In the genomic region with DNA sequence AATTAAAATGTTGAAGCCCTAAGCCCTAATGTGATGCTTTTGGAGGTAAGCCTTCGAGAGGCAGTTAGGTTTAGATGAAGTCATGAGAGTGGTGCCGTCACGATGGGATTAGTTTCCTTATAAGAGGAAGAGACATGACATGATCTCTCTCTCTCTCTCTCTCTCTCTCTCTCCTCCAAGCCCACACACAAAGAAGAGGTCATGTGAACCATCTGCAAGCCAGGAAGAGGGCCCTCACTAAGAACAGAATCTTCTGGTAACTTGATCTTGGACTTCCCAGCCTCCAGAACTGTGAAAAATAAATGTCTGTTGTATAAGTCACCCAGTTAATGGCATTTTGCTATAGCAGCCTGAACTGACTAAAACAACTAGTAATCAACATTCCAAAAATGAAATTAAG, we compare ENCODE assay signal across 29 cellular contexts.
"Had no signal": no experiment of that assay in that cellular context is flagged by ENCODE, and none has a peak within 500 bp of the region (broad histone marks: within the 10 kb centered on the region; RNA-seq: fewer than 3 reads in every experiment).

No MANE protein-coding gene starts in this region.

- H3K9me3 Mint-ChIP-seq: natural killer cell had no signal

- ATAC-seq: esophagus mucosa; left ventricle myocardium superior; lower lobe of right lung; natural killer cell; psoas muscle; right cardiac atrium; stimulated activated memory B cell treated with anti-CD40 and anti-IgM and Interleukin-4, amounts not matched to agents 10 μg/mL and 1 μg/mL and 100 μg/mL, for 72 hours; stimulated activated naive CD8-positive, alpha-beta T cell treated with anti-CD3 and anti-CD28 coated beads, Interleukin-15, Interleukin-2, amounts not matched to agents 100 U/mL and 50 U/mL, for 24 hours had no signal

- H3K4me3 ChIP-seq: dorsolateral prefrontal cortex, lower lobe of right lung, ovary, psoas muscle, sigmoid colon, skin epidermis, spleen, testis, tibial artery had no signal

- H3K27me3 Mint-ChIP-seq: stimulated activated memory B cell treated with anti-CD40 and anti-IgM and Interleukin-4, amounts not matched to agents 10 μg/mL and 1 μg/mL and 100 μg/mL, for 72 hours had no signal

- DNase-seq: dorsolateral prefrontal cortex; effector CD4-positive, alpha-beta T cell; endodermal cell; hypothalamus; immature natural killer cell; left ventricle myocardium superior; lower lobe of right lung; natural killer cell; occipital lobe; ovary; posterior cingulate gyrus; psoas muscle; right cardiac atrium; sigmoid colon; spleen; stimulated activated CD4-positive, alpha-beta T cell treated with anti-CD3 and anti-CD28 coated beads, Interleukin-4, amount 100 ng/mL, for 4 hours; stimulated activated naive CD8-positive, alpha-beta T cell treated with anti-CD3 and anti-CD28 coated beads, Interleukin-15, Interleukin-2, amounts not matched to agents 100 U/mL and 50 U/mL, for 24 hours; substantia nigra; testis; tibial artery had no signal

- H3K4me1 ChIP-seq: lower lobe of right lung, psoas muscle, sigmoid colon, testis, tibial artery had no signal

- H3K27ac Mint-ChIP-seq: endodermal cell; immature natural killer cell; natural killer cell; stimulated activated memory B cell treated with anti-CD40 and anti-IgM and Interleukin-4, amounts not matched to agents 10 μg/mL and 1 μg/mL and 100 μg/mL, for 72 hours; type B pancreatic cell had no signal

- H3K9me3 ChIP-seq: psoas muscle, sigmoid colon, testis had no signal

- H3K4me1 Mint-ChIP-seq: stimulated activated memory B cell treated with anti-CD40 and anti-IgM and Interleukin-4, amounts not matched to agents 10 μg/mL and 1 μg/mL and 100 μg/mL, for 72 hours had no signal

- H3K4me3 Mint-ChIP-seq: endodermal cell; immature natural killer cell; natural killer cell; stimulated activated memory B cell treated with anti-CD40 and anti-IgM and Interleukin-4, amounts not matched to agents 10 μg/mL and 1 μg/mL and 100 μg/mL, for 72 hours; type B pancreatic cell had no signal

- H3K27ac ChIP-seq: dorsolateral prefrontal cortex, epithelial cell of prostate, lower lobe of right lung, ovary, psoas muscle, sigmoid colon, skin epidermis, spleen, testis, tibial artery had no signal

- FAIRE-seq: colon, frontal cortex, keratinocyte, urothelium cell line had no signal

- H3K36me3 ChIP-seq: lower lobe of right lung, ovary, sigmoid colon, spleen, tibial artery had no signal

- H3K27me3 ChIP-seq: dorsolateral prefrontal cortex, ovary, sigmoid colon, testis, tibial artery had no signal

- H3K36me3 Mint-ChIP-seq: natural killer cell; stimulated activated memory B cell treated with anti-CD40 and anti-IgM and Interleukin-4, amounts not matched to agents 10 μg/mL and 1 μg/mL and 100 μg/mL, for 72 hours; type B pancreatic cell had no signal
